In genomic region chr2:38722271-38723115, GRCh38 we compare ENCODE assay signal across 8 cellular contexts. TPM values are rescaled to one million over a fixed set of nuclear protein-coding genes. Genes with fewer than 3 reads are reported as not detected.
DNase-seq lines count a peak whose midpoint lies in the region; ATAC-seq lines count a peak whose summit lies in the region.

No MANE protein-coding gene starts in this region.

- DNase-seq in activated naive CD4-positive, alpha-beta T cell treated with anti-CD3 and anti-CD28 coated beads, Interleukin-2, amount 50 U/mL, for 72 hours (ENCODE audit: low spot score in 2 of 2) = peak in 1 of 2 donors; percentile 74
- DNase-seq in stimulated activated CD4-positive, alpha-beta T cell treated with anti-CD3 and anti-CD28 coated beads, TNF-alpha, amount 100 ng/mL, for 24 hours (ENCODE audit: low read depth in 3 of 3) = peak; percentile 53 to 72 (median 56)
- DNase-seq in SIG-M5 treated with dmso at 0.1 percent for 504 hours (lab: John Stamatoyannopoulos, UW; ENCODE audit: unreplicated experiment) (no peak), SW 1271 (lab: John Stamatoyannopoulos, UW) (no peak), hepatic stellate cell (ENCODE audit: low spot score) (no peak), DMS79 treated with DMSO at 0.1 percent for 48 hours (lab: John Stamatoyannopoulos, UW) (no peak)

- ATAC-seq in GM19035 (IDR thresholded peaks at IDR 0.05; ENCODE audit: unreplicated experiment) (peak; percentile 49), HG03432 (IDR thresholded peaks at IDR 0.05; ENCODE audit: unreplicated experiment) (peak; percentile 45)
- peak; percentile 81 to 94 for ATAC-seq in activated naive CD4-positive, alpha-beta T cell treated with anti-CD3 and anti-CD28 coated beads, Interleukin-2, amount 50 U/mL, for 72 hours

- peaks cover 3 to 7% of the 10 kb centered on the region in 2 donors for H3K9me3 Mint-ChIP-seq in activated naive CD4-positive, alpha-beta T cell treated with anti-CD3 and anti-CD28 coated beads, Interleukin-2, amount 50 U/mL, for 72 hours

- H3K36me3 Mint-ChIP-seq in activated naive CD4-positive, alpha-beta T cell treated with anti-CD3 and anti-CD28 coated beads, Interleukin-2, amount 50 U/mL, for 72 hours = peaks cover 7 to 19% of the 10 kb centered on the region in 2 donors

- H3K27ac Mint-ChIP-seq in activated naive CD4-positive, alpha-beta T cell treated with anti-CD3 and anti-CD28 coated beads, Interleukin-2, amount 50 U/mL, for 72 hours = peak overlapping the region; percentile 58 to 84

RNA-seq across cellular contexts. Expression of gene SRSF7, which starts 28.7 kb away (rescaled TPM):
- 100 to 1,000 TPM; 236 to 294 TPM for total RNA-seq in activated naive CD4-positive, alpha-beta T cell treated with anti-CD3 and anti-CD28 coated beads, Interleukin-2, amount 50 U/mL, for 72 hours

RNA-seq across cellular contexts. Expression of gene GEMIN6, which starts 55.5 kb away (rescaled TPM):
- 10 to 100 TPM; 23.8 to 25.4 TPM for total RNA-seq in activated naive CD4-positive, alpha-beta T cell treated with anti-CD3 and anti-CD28 coated beads, Interleukin-2, amount 50 U/mL, for 72 hours

RNA-seq across cellular contexts. Expression of gene GALM, which starts 56.6 kb away (rescaled TPM):
- total RNA-seq in activated naive CD4-positive, alpha-beta T cell treated with anti-CD3 and anti-CD28 coated beads, Interleukin-2, amount 50 U/mL, for 72 hours = 10 to 100 TPM; 16.1 to 45.0 TPM

Comparison
In these comparisons a context has a peak if more than half of its experiments do, and no peak if none do; other contexts are left out.
1. DNase-seq: peak in stimulated activated CD4-positive, alpha-beta T cell treated with anti-CD3 and anti-CD28 coated beads, TNF-alpha, amount 100 ng/mL, for 24 hours (3 of 3); none in SIG-M5 treated with dmso at 0.1 percent for 504 hours (single experiment), SW 1271 (0 of 2), hepatic stellate cell (single experiment) and DMS79 treated with DMSO at 0.1 percent for 48 hours (single experiment).
2. Peak in every context shown above with its lines, with median percentiles within 50 percentile points of each other: ATAC-seq.